ENCODE assay signal across 9 cellular contexts in genomic region chr12:96034631-96035282, GRCh38. TPM values are rescaled to one million over a fixed set of nuclear protein-coding genes. Genes with fewer than 3 reads are reported as not detected.
A peak's percentile ranks its signal among the peaks of the same experiment; 100 is the strongest.
DNase-seq lines count a peak whose midpoint lies in the region; ATAC-seq and TF ChIP-seq lines count a peak whose summit lies in the region.
"Had no signal": no experiment of that assay in that cellular context is flagged by ENCODE, and none has a peak within 500 bp of the region (broad histone marks: within the 10 kb centered on the region; RNA-seq: fewer than 3 reads in every experiment).

No MANE protein-coding gene starts in this region.

- H3K4me3 Mint-ChIP-seq in T-helper 17 cell, result no peak overlapping the region
- H3K4me3 Mint-ChIP-seq: memory B cell had no signal

- H3K4me3 ChIP-seq in WI38 (ENCODE audit: low read depth, low read length), result peak overlapping the region; percentile 87
- H3K4me3 ChIP-seq in right atrium auricular region, result peak overlapping the region; percentile 88 to 92
- peak overlapping the region; percentile 68 to 95 (median 85) for H3K4me3 ChIP-seq in sigmoid colon

- H3K27ac ChIP-seq in 22Rv1 (peak overlapping the region; percentile 21), right atrium auricular region (peak overlapping the region; percentile 83 to 88), sigmoid colon (peak overlapping the region; percentile 84 to 93 (median 88))

- H3K36me3 Mint-ChIP-seq in T-helper 17 cell (ENCODE audit: low read depth), result no peaks in the 10 kb centered on the region

- H3K27ac Mint-ChIP-seq in T-helper 17 cell, result no peak overlapping the region
- H3K27ac Mint-ChIP-seq: memory B cell had no signal

- peak; percentile 59 for DNase-seq in ELR (ENCODE audit: low read depth)
- DNase-seq in right atrium auricular region (ENCODE audit: low spot score), result no peak
- no peak for DNase-seq in sigmoid colon
- DNase-seq in T-helper 17 cell, result no peak

- intact Hi-C loops in sigmoid colon (cut with DNase I), result loop anchor here (10.0 kb wide), 1 partner anchor 370 kb away; the partner anchor contains the start of gene CDK17

- no peaks in the 10 kb centered on the region for H3K9me3 ChIP-seq in right atrium auricular region
- H3K9me3 ChIP-seq in sigmoid colon, result no peaks in the 10 kb centered on the region
- H3K9me3 ChIP-seq in T-helper 17 cell (ENCODE audit: control insufficient read depth, low read length, poor library complexity, severe bottlenecking), result no peaks in the 10 kb centered on the region

- no peak for TF ChIP-seq POLR2A in sigmoid colon (IDR thresholded peaks at IDR 0.05)

- peaks cover 12% of the 10 kb centered on the region for H3K4me1 Mint-ChIP-seq in T-helper 17 cell

- no peaks in the 10 kb centered on the region for H3K27me3 Mint-ChIP-seq in T-helper 17 cell
- H3K27me3 Mint-ChIP-seq: memory B cell had no signal

- 2 to 3% methylated on average over 25 of the region's 25 CpGs for WGBS in sigmoid colon, 2 donors

- H3K36me3 ChIP-seq in right atrium auricular region, result no peaks in the 10 kb centered on the region
- H3K36me3 ChIP-seq in sigmoid colon, result no peaks in the 10 kb centered on the region

- H3K27me3 ChIP-seq in right atrium auricular region, result no peaks in the 10 kb centered on the region
- H3K27me3 ChIP-seq in sigmoid colon, result no peaks in the 10 kb centered on the region

- TF ChIP-seq EP300 in sigmoid colon (IDR thresholded peaks at IDR 0.05), result no peak

- TF ChIP-seq CTCF in 22Rv1 (IDR thresholded peaks at IDR 0.05), result no peak
- no peak for TF ChIP-seq CTCF in WI38 (IDR thresholded peaks at IDR 0.05; ENCODE audit: low read depth, low read length)
- TF ChIP-seq CTCF in right atrium auricular region (IDR thresholded peaks at IDR 0.05), result no peak
- TF ChIP-seq CTCF in sigmoid colon (IDR thresholded peaks at IDR 0.05), result no peak

- ATAC-seq in HG03575 (IDR thresholded peaks at IDR 0.05; ENCODE audit: extremely low read depth, insufficient number of reproducible peaks, low FRiP score, unreplicated experiment) (peak; percentile 4), HG03196 (IDR thresholded peaks at IDR 0.05; ENCODE audit: unreplicated experiment) (no peak), T-helper 17 cell (no peak)

- H3K4me1 ChIP-seq in right atrium auricular region, result peaks cover 0 to 14% of the 10 kb centered on the region in 2 donors
- peaks cover 3 to 25% (median 19%) of the 10 kb centered on the region in 4 donors for H3K4me1 ChIP-seq in sigmoid colon

RNA-seq across cellular contexts. Expression of gene LTA4H, which starts 0.6 kb away (rescaled TPM):
- total RNA-seq in right atrium auricular region (10 to 100 TPM; 42.3 to 45.5 TPM), sigmoid colon (10 to 100 TPM; 58.5 to 77.3 (median 69.1) TPM), T-helper 17 cell (10 to 100 TPM; 44.5 to 60.5 TPM)
- polyA plus RNA-seq in sigmoid colon, result 10 to 100 TPM; 39.6 to 58.6 (median 41.4) TPM

RNA-seq across cellular contexts. Expression of gene HAL, which starts 38.6 kb away (rescaled TPM):
- total RNA-seq in right atrium auricular region (under 1 TPM; 0.24 to 0.93 TPM), sigmoid colon (under 1 TPM in 1 of 4 donors, not detected in 3; 0.14 TPM), T-helper 17 cell (1 to 10 TPM in 1 of 2 donors, under 1 TPM in 1; 0.94 to 2.3 TPM)
- polyA plus RNA-seq in sigmoid colon, result under 1 TPM; under 0.01 to 0.46 (median 0.39) TPM

Comparison
In these comparisons a context has a peak if more than half of its experiments do, and no peak if none do; other contexts are left out.
1. H3K27ac ChIP-seq: peak in every context shown above with its lines; median percentile 88 in sigmoid colon; 86 in right atrium auricular region; 21 in 22Rv1.